In the genomic region with DNA sequence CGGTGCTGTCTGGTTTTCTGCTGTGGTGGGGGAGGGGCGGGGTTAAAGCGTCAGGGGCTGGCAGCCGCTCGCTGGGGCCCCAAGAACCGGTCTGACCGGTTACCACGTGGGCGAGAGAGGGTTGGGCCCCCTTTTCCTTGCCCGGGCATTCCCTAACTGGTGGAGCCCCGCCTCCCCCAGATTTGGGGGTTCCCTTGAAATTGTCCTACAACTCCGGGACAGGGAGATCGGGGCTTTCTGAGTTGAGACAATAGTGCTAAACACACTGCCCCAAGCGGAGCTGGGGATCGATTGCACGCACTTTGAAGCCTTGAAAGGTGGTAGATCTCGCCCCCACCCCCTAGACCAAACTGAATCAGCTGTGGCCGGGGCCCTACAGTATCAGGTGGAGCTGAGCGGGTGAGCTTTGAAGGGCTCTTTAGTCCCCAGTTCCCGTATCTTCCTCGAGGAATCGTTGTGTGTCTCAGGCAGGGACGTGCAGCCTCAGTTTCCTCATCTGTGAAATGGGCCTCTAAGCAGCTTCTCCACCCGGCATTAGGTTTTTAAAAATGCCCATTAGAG, we compare ENCODE assay signal across 8 cellular contexts. TPM values are rescaled to one million over a fixed set of nuclear protein-coding genes. Genes with fewer than 3 reads are reported as not detected.
DNase-seq lines count a peak whose midpoint lies in the region; ATAC-seq and TF ChIP-seq lines count a peak whose summit lies in the region.

No MANE protein-coding gene starts in this region.

- peak; percentile 91 for DNase-seq in GM12865 (ENCODE audit: low read depth)
- peak; percentile 32 for DNase-seq in NCI-H1417 treated with DMSO at 0.1 percent for 48 hours (lab: John Stamatoyannopoulos, UW)
- peak; percentile 91 for DNase-seq in activated CD4-positive, alpha-beta T cell treated with anti-CD3 and anti-CD28 coated beads for 36 hours
- peak; percentile 97 for DNase-seq in colonic mucosa
- peak; percentile 74 to 83 (median 81) for DNase-seq in right lobe of liver
- peak; percentile 59 to 80 (median 72) for DNase-seq in stimulated activated CD4-positive, alpha-beta T cell treated with anti-CD3 and anti-CD28 coated beads, TNF-alpha, amount 100 ng/mL, for 48 hours (ENCODE audit: low read depth in 3 of 3)
- DNase-seq in occipital lobe (lab: John Stamatoyannopoulos, UW), result no peak

- peak; percentile 46 for TF ChIP-seq CTCF in GM12865 (IDR thresholded peaks at IDR 0.05; ENCODE audit: insufficient read depth, low read depth, low read length, missing control alignments)
- TF ChIP-seq CTCF in colonic mucosa (IDR thresholded peaks at IDR 0.05), result no peak
- TF ChIP-seq CTCF in right lobe of liver (IDR thresholded peaks at IDR 0.05), result peak in 2 of 4 donors; percentile 7 to 19

- H3K4me1 ChIP-seq in colonic mucosa, result peaks cover 9% of the 10 kb centered on the region
- peaks cover 0 to 11% (median 3%) of the 10 kb centered on the region in 4 donors for H3K4me1 ChIP-seq in right lobe of liver

- peak overlapping the region; percentile 87 for H3K4me3 Mint-ChIP-seq in activated CD4-positive, alpha-beta T cell treated with anti-CD3 and anti-CD28 coated beads for 36 hours

- H3K36me3 Mint-ChIP-seq in activated CD4-positive, alpha-beta T cell treated with anti-CD3 and anti-CD28 coated beads for 36 hours (ENCODE audit: low read depth), result peaks cover 32% of the 10 kb centered on the region

- peak overlapping the region; percentile 73 to 100 for H3K9ac ChIP-seq in colonic mucosa (ENCODE audit: low read depth in 2 of 2, low read length in 2 of 2)

- TF ChIP-seq POLR2A in right lobe of liver (IDR thresholded peaks at IDR 0.05), result peak; percentile 64

- CTCF ChIA-PET in activated CD4-positive, alpha-beta T cell treated with anti-CD3 and anti-CD28 coated beads for 36 hours (lab: Charles Lee), result interaction anchor here (0.8 to 1.9 kb wide), 11 partner anchors 8 to 1227 kb away, joined by 3 to 12 read pairs (median 5); partner anchors contain the start of gene NACC1

- POLR2A ChIA-PET in activated CD4-positive, alpha-beta T cell treated with anti-CD3 and anti-CD28 coated beads for 36 hours (lab: Charles Lee), result interaction anchor here (0.7 to 1.7 kb wide), 10 partner anchors 9 to 55 kb away, joined by 3 to 15 read pairs (median 4); partner anchors contain the start of gene NACC1

- no peaks in the 10 kb centered on the region for H3K9me3 Mint-ChIP-seq in activated CD4-positive, alpha-beta T cell treated with anti-CD3 and anti-CD28 coated beads for 36 hours (ENCODE audit: low read depth)

- H3K36me3 ChIP-seq in colonic mucosa, result no peaks in the 10 kb centered on the region
- H3K36me3 ChIP-seq in right lobe of liver, result no peaks in the 10 kb centered on the region

- peak overlapping the region; percentile 98 for H3K27ac ChIP-seq in colonic mucosa
- H3K27ac ChIP-seq in right lobe of liver, result peak overlapping the region; percentile 96 to 99 (median 99)

- intact Hi-C loops in activated CD4-positive, alpha-beta T cell treated with anti-CD3 and anti-CD28 coated beads for 36 hours (cut with DNase I, micrococcal nuclease), result loop anchor here (1.0 to 10.0 kb wide), 10 partner anchors 8 to 1370 kb away; partner anchors contain the start of genes JUNB (in 1 of the 2) and TECR (in 1 of the 2)
- intact Hi-C loops in colonic mucosa (cut with DNase I) (no loop called here), right lobe of liver (cut with DNase I) (no loop called here)

- no peaks in the 10 kb centered on the region for H3K27me3 Mint-ChIP-seq in activated CD4-positive, alpha-beta T cell treated with anti-CD3 and anti-CD28 coated beads for 36 hours

- H3K27me3 ChIP-seq in colonic mucosa, result no peaks in the 10 kb centered on the region
- no peaks in the 10 kb centered on the region for H3K27me3 ChIP-seq in right lobe of liver

- ATAC-seq in activated CD4-positive, alpha-beta T cell treated with anti-CD3 and anti-CD28 coated beads for 36 hours, result peak; percentile 31
- peak in 1 of 4 donors; percentile 1 for ATAC-seq in right lobe of liver
- no peak for ATAC-seq in GM21723 (IDR thresholded peaks at IDR 0.05; ENCODE audit: unreplicated experiment)

- H3K27ac Mint-ChIP-seq in activated CD4-positive, alpha-beta T cell treated with anti-CD3 and anti-CD28 coated beads for 36 hours, result peak overlapping the region; percentile 100

- H3K4me3 ChIP-seq in GM12865 (ENCODE audit: low read depth, low read length), result peak overlapping the region; percentile 91
- peak overlapping the region; percentile 79 for H3K4me3 ChIP-seq in colonic mucosa
- H3K4me3 ChIP-seq in right lobe of liver, result peak overlapping the region; percentile 83 to 88 (median 88)

- H3K4me1 Mint-ChIP-seq in activated CD4-positive, alpha-beta T cell treated with anti-CD3 and anti-CD28 coated beads for 36 hours, result peaks cover 30% of the 10 kb centered on the region

- H3K9me3 ChIP-seq in colonic mucosa, result no peaks in the 10 kb centered on the region
- no peaks in the 10 kb centered on the region for H3K9me3 ChIP-seq in right lobe of liver

- 0% methylated on average over 18 of the region's 24 CpGs for WGBS in right lobe of liver (ENCODE audit: insufficient coverage, low coverage, low lambda C conversion rate, missing lambda C conversion rate)

RNA-seq across cellular contexts. Expression of gene IER2, which starts 4.8 kb away (rescaled TPM):
- 100 to 1,000 TPM; 109 to 118 TPM for total RNA-seq in activated CD4-positive, alpha-beta T cell treated with anti-CD3 and anti-CD28 coated beads for 36 hours
- 100 to 1,000 TPM in 1 of 2 donors, 10 to 100 TPM in 1; 83.4 to 116 TPM for total RNA-seq in colonic mucosa
- 10 to 100 TPM; 19.1 to 86.6 (median 23.8) TPM for total RNA-seq in right lobe of liver
- total RNA-seq in occipital lobe, result 9.4 TPM

RNA-seq across cellular contexts. Expression of gene STX10, which starts 4.8 kb away (rescaled TPM):
- total RNA-seq in activated CD4-positive, alpha-beta T cell treated with anti-CD3 and anti-CD28 coated beads for 36 hours, result 10 to 100 TPM; 64.8 to 71.4 TPM
- total RNA-seq in colonic mucosa (10 to 100 TPM; 51.0 to 78.2 TPM), right lobe of liver (10 to 100 TPM; 18.2 to 41.5 (median 23.4) TPM), occipital lobe (20.3 TPM)

RNA-seq across cellular contexts. Expression of gene NACC1, which starts 36.9 kb away (rescaled TPM):
- total RNA-seq in activated CD4-positive, alpha-beta T cell treated with anti-CD3 and anti-CD28 coated beads for 36 hours, result 10 to 100 TPM; 77.5 to 84.5 TPM
- 100 to 1,000 TPM in 1 of 2 donors, 10 to 100 TPM in 1; 56.7 to 119 TPM for total RNA-seq in colonic mucosa
- total RNA-seq in right lobe of liver, result 10 to 100 TPM; 19.2 to 30.3 (median 26.4) TPM
- 13.1 TPM for total RNA-seq in occipital lobe

RNA-seq across cellular contexts. Expression of gene TRMT1, which starts 38.5 kb away (rescaled TPM):
- total RNA-seq in activated CD4-positive, alpha-beta T cell treated with anti-CD3 and anti-CD28 coated beads for 36 hours, result 10 to 100 TPM; 73.0 to 96.1 TPM
- total RNA-seq in colonic mucosa (10 to 100 TPM; 17.5 to 40.1 TPM), right lobe of liver (10 to 100 TPM; 15.0 to 20.5 (median 17.2) TPM), occipital lobe (27.1 TPM)

RNA-seq across cellular contexts. Expression of gene LYL1, which starts 52.3 kb away (rescaled TPM):
- 1 to 10 TPM; 2.0 to 2.5 TPM for total RNA-seq in activated CD4-positive, alpha-beta T cell treated with anti-CD3 and anti-CD28 coated beads for 36 hours
- 1 to 10 TPM; 3.6 to 4.5 TPM for total RNA-seq in colonic mucosa
- 1 to 10 TPM; 1.1 to 3.7 (median 2.3) TPM for total RNA-seq in right lobe of liver
- 3.3 TPM for total RNA-seq in occipital lobe

Comparison
In these comparisons a context has a peak if more than half of its experiments do, and no peak if none do; other contexts are left out.
1. intact Hi-C loops: an anchor here in activated CD4-positive, alpha-beta T cell treated with anti-CD3 and anti-CD28 coated beads for 36 hours (1.0 to 10.0 kb wide); none called in colonic mucosa and right lobe of liver.